Comparison of ENCODE assay signal across 1 cellular context in the genomic region with DNA sequence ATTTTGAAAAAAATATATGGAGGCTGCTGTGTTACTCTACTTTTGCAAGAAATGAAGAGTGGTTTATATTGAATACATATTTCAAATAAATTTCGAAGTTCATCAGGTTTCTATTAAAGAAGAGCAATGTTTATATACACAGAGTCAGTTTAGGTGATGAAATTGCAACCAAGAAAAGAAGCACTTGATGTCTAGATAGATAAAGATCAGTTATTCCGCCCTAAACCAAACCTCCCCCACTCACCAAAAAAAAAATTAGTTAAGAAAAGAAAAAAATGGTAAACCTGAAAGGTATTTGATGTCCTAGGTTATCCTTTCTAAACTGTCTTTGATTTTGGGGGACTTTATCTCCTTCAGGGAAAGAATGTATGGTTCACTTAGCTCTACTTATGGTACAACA.
TF ChIP-seq lines count a peak whose summit lies in the region.

No MANE protein-coding gene starts in this region.

TF ChIP-seq in K562, 482 proteins besides CTCF, POLR2A, EP300 and RAD21 (continued from another document):
- TF ChIP-seq, protein P1, sequence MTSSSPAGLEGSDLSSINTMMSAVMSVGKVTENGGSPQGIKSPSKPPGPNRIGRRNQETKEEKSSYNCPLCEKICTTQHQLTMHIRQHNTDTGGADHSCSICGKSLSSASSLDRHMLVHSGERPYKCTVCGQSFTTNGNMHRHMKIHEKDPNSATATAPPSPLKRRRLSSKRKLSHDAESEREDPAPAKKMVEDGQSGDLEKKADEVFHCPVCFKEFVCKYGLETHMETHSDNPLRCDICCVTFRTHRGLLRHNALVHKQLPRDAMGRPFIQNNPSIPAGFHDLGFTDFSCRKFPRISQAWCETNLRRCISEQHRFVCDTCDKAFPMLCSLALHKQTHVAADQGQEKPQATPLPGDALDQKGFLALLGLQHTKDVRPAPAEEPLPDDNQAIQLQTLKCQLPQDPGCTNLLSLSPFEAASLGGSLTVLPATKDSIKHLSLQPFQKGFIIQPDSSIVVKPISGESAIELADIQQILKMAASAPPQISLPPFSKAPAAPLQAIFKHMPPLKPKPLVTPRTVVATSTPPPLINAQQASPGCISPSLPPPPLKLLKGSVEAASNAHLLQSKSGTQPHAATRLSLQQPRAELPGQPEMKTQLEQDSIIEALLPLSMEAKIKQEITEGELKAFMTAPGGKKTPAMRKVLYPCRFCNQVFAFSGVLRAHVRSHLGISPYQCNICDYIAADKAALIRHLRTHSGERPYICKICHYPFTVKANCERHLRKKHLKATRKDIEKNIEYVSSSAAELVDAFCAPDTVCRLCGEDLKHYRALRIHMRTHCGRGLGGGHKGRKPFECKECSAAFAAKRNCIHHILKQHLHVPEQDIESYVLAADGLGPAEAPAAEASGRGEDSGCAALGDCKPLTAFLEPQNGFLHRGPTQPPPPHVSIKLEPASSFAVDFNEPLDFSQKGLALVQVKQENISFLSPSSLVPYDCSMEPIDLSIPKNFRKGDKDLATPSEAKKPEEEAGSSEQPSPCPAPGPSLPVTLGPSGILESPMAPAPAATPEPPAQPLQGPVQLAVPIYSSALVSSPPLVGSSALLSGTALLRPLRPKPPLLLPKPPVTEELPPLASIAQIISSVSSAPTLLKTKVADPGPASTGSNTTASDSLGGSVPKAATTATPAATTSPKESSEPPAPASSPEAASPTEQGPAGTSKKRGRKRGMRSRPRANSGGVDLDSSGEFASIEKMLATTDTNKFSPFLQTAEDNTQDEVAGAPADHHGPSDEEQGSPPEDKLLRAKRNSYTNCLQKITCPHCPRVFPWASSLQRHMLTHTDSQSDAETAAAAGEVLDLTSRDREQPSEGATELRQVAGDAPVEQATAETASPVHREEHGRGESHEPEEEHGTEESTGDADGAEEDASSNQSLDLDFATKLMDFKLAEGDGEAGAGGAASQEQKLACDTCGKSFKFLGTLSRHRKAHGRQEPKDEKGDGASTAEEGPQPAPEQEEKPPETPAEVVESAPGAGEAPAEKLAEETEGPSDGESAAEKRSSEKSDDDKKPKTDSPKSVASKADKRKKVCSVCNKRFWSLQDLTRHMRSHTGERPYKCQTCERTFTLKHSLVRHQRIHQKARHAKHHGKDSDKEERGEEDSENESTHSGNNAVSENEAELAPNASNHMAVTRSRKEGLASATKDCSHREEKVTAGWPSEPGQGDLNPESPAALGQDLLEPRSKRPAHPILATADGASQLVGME (CRISPR knock-in tag; IDR thresholded peaks at IDR 0.05): no peak
- no peak for TF ChIP-seq E2F3 (CRISPR knock-in tag; IDR thresholded peaks at IDR 0.05)
- no peak for TF ChIP-seq BACH1 (tag; IDR thresholded peaks at IDR 0.05)
- no peak for TF ChIP-seq PHF8 (IDR thresholded peaks at IDR 0.05; ENCODE audit: borderline replicate concordance, low read length)
